Comparison of ENCODE assay signal across 1 cellular context in genomic region chr21:38824124-38824822, GRCh38.
TF ChIP-seq lines count a peak whose summit lies in the region.

No MANE protein-coding gene starts in this region.

TF ChIP-seq in HepG2, 621 proteins besides CTCF, POLR2A, EP300 and RAD21 (continued from another document and continues in another):
- no peak for TF ChIP-seq CSRNP1 (CRISPR knock-in tag; IDR thresholded peaks at IDR 0.05)
- no peak for TF ChIP-seq ZBTB40 (IDR thresholded peaks at IDR 0.05)
- 0 out of 2 replicates have a peak, but pooled peaks have one; percentile 18 for TF ChIP-seq ZBTB40 (CRISPR knock-in tag; IDR thresholded peaks at IDR 0.05)
- TF ChIP-seq KDM6A (CRISPR knock-in tag; IDR thresholded peaks at IDR 0.05; ENCODE audit: low read depth), result peak; percentile 67; the same call in 1 of the 2 replicates
- 0 out of 2 replicates have a peak, but pooled peaks have one; percentile 14 for TF ChIP-seq ZNF143 (CRISPR knock-in tag; IDR thresholded peaks at IDR 0.05)
- no peak for TF ChIP-seq CENPX (CRISPR knock-in tag; IDR thresholded peaks at IDR 0.05)
- no peak for TF ChIP-seq ZNF383 (CRISPR knock-in tag; IDR thresholded peaks at IDR 0.05; ENCODE audit: borderline replicate concordance)
- no peak for TF ChIP-seq ZNF678 (CRISPR knock-in tag; IDR thresholded peaks at IDR 0.05)
- no peak for TF ChIP-seq ZNF343 (CRISPR knock-in tag; IDR thresholded peaks at IDR 0.05)
- TF ChIP-seq KDM1A (CRISPR knock-in tag; IDR thresholded peaks at IDR 0.05), result no peak
- no peak for TF ChIP-seq NR3C1 (CRISPR knock-in tag; IDR thresholded peaks at IDR 0.05)
- no peak for TF ChIP-seq ZNF660 (CRISPR knock-in tag; IDR thresholded peaks at IDR 0.05; ENCODE audit: borderline replicate concordance, low read depth)
- no peak for TF ChIP-seq ZXDC (CRISPR knock-in tag; IDR thresholded peaks at IDR 0.05)
- no peak for TF ChIP-seq CAMTA2 (CRISPR knock-in tag; IDR thresholded peaks at IDR 0.05; ENCODE audit: borderline replicate concordance)
- TF ChIP-seq ZNF761 (CRISPR knock-in tag; conservative IDR thresholded peaks at IDR 0.05), result 0 out of 2 replicates have a peak, but pooled peaks have one; percentile 43
- no peak for TF ChIP-seq MAF1 (CRISPR knock-in tag; IDR thresholded peaks at IDR 0.05; ENCODE audit: borderline replicate concordance)
- TF ChIP-seq ZBTB8A (CRISPR knock-in tag; IDR thresholded peaks at IDR 0.05; ENCODE audit: borderline replicate concordance, low read depth), result no peak
- no peak for TF ChIP-seq ZSCAN22 (CRISPR knock-in tag; IDR thresholded peaks at IDR 0.05)
- TF ChIP-seq POLR2AphosphoS2 (IDR thresholded peaks at IDR 0.05; ENCODE audit: low read depth, low read length), result peak; percentile 29; the same call in 1 of the 2 replicates
- TF ChIP-seq NR2C2 (CRISPR knock-in tag; IDR thresholded peaks at IDR 0.05; ENCODE audit: borderline replicate concordance), result peak; percentile 84
- no peak for TF ChIP-seq HMGXB3 (CRISPR knock-in tag; IDR thresholded peaks at IDR 0.05; ENCODE audit: borderline replicate concordance)
- TF ChIP-seq TFAP4 (IDR thresholded peaks at IDR 0.05; ENCODE audit: borderline replicate concordance, low read depth), result peak; percentile 61; the same call in 1 of the 2 replicates
- peak; percentile 83 for TF ChIP-seq CREM (IDR thresholded peaks at IDR 0.05)
- no peak for TF ChIP-seq CREM (CRISPR knock-in tag; IDR thresholded peaks at IDR 0.05)
- TF ChIP-seq KDM5A (IDR thresholded peaks at IDR 0.05; ENCODE audit: borderline replicate concordance, low read length), result no peak
- TF ChIP-seq SRSF9 (IDR thresholded peaks at IDR 0.05; ENCODE audit: borderline replicate concordance, insufficient read depth, low read depth, low read length, poor library complexity, severe bottlenecking), result no peak
- no peak for TF ChIP-seq ZHX2 (IDR thresholded peaks at IDR 0.05; ENCODE audit: low read depth)
- TF ChIP-seq ZHX2 (CRISPR knock-in tag; IDR thresholded peaks at IDR 0.05; ENCODE audit: borderline replicate concordance), result no peak
- TF ChIP-seq SIX1 (CRISPR knock-in tag; IDR thresholded peaks at IDR 0.05; ENCODE audit: borderline replicate concordance), result peak; percentile 61; the same call in 1 of the 2 replicates
- no peak; the same call in 1 of the 2 replicates for TF ChIP-seq ZNF263 (CRISPR knock-in tag; IDR thresholded peaks at IDR 0.05)
- no peak for TF ChIP-seq FOXA1 (IDR thresholded peaks at IDR 0.05)
- TF ChIP-seq FOXA1 (CRISPR knock-in tag; IDR thresholded peaks at IDR 0.05), result peak; percentile 75
